8 cellular contexts compared by ENCODE assay signal in the genomic region with DNA sequence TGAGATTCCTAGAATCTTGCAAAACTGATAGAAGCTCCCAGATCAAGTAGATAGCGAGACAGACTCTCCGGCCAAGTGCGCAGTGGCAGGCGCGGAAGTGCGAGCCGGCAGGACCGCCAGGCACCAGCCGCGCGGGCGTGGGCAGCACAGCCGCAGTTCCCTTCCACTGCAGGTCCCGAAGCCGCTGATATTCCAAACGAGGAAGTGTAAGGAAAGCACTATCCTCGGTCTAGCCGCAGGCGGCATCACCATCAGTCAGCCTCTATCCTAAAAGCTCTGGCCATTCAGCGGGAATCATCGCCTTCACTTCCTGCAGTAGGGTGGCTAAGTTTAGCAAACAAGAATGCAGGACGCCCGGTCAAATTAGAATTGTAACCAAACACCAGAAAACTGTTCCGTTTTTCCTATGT. TPM values are rescaled to one million over a fixed set of nuclear protein-coding genes. Genes with fewer than 3 reads are reported as not detected.
DNase-seq lines count a peak whose midpoint lies in the region; ATAC-seq, FAIRE-seq and TF ChIP-seq lines count a peak whose summit lies in the region.

No MANE protein-coding gene starts in this region.

- DNase-seq in GM18507 (ENCODE audit: extremely low spot score, insufficient read length, low read depth) = no peak
- DNase-seq in NCI-H526 (lab: John Stamatoyannopoulos, UW) = peak; percentile 36 to 62
- DNase-seq in activated naive CD4-positive, alpha-beta T cell treated with anti-CD3 and anti-CD28 coated beads, Interleukin-2, amount 50 U/mL, for 72 hours (ENCODE audit: low spot score in 2 of 2) = peak in 1 of 2 donors; percentile 23
- DNase-seq in glutamatergic neuron = peak; percentile 40
- DNase-seq in effector CD8-positive, alpha-beta T cell (lab: John Stamatoyannopoulos, UW) = no peak

- H3K36me3 ChIP-seq in BLaER1 (peaks cover 13% of the 10 kb centered on the region), neuron (ENCODE audit: insufficient read depth, low read length) (peaks cover 4% of the 10 kb centered on the region)

- H3K9ac ChIP-seq in BLaER1 = peak overlapping the region; percentile 83

- H3K27me3 Mint-ChIP-seq in glutamatergic neuron (ENCODE audit: unreplicated experiment) = peaks cover 1% of the 10 kb centered on the region

- H3K27me3 ChIP-seq in BLaER1 = no peaks in the 10 kb centered on the region
- no peaks in the 10 kb centered on the region for H3K27me3 ChIP-seq in neuron (ENCODE audit: insufficient read depth, low read length)

- ATAC-seq in HG02943 (IDR thresholded peaks at IDR 0.05; ENCODE audit: low read depth, unreplicated experiment) = peak; percentile 40
- peak; percentile 43 to 46 for ATAC-seq in activated naive CD4-positive, alpha-beta T cell treated with anti-CD3 and anti-CD28 coated beads, Interleukin-2, amount 50 U/mL, for 72 hours

- H3K4me3 ChIP-seq in BLaER1 (peak overlapping the region; percentile 88), neuron (ENCODE audit: low read length) (peak overlapping the region; percentile 59)

- H3K9me3 Mint-ChIP-seq in activated naive CD4-positive, alpha-beta T cell treated with anti-CD3 and anti-CD28 coated beads, Interleukin-2, amount 50 U/mL, for 72 hours = no peaks in the 10 kb centered on the region
- peaks cover 4% of the 10 kb centered on the region for H3K9me3 Mint-ChIP-seq in glutamatergic neuron (ENCODE audit: unreplicated experiment)

- no peak for TF ChIP-seq CTCF in glutamatergic neuron (IDR thresholded peaks at IDR 0.05; ENCODE audit: partially characterized antibody, unreplicated experiment)

- peak overlapping the region in 1 of 2 donors; percentile 81 for H3K27ac Mint-ChIP-seq in activated naive CD4-positive, alpha-beta T cell treated with anti-CD3 and anti-CD28 coated beads, Interleukin-2, amount 50 U/mL, for 72 hours
- H3K27ac Mint-ChIP-seq in glutamatergic neuron (ENCODE audit: unreplicated experiment) = peak overlapping the region; percentile 52

- no peaks in the 10 kb centered on the region for H3K4me1 Mint-ChIP-seq in glutamatergic neuron (ENCODE audit: low read depth, unreplicated experiment)

- no peaks in the 10 kb centered on the region for H3K36me3 Mint-ChIP-seq in activated naive CD4-positive, alpha-beta T cell treated with anti-CD3 and anti-CD28 coated beads, Interleukin-2, amount 50 U/mL, for 72 hours
- no peaks in the 10 kb centered on the region for H3K36me3 Mint-ChIP-seq in glutamatergic neuron (ENCODE audit: unreplicated experiment)

- peak overlapping the region; percentile 55; the same call in 1 of the 2 replicates for H3K27ac ChIP-seq in BLaER1

- peak overlapping the region; percentile 86 for H3K4me3 Mint-ChIP-seq in glutamatergic neuron (ENCODE audit: unreplicated experiment)

- peak overlapping the region; percentile 93 for H3K4me2 ChIP-seq in BLaER1

- peak; percentile 12 for FAIRE-seq in GM18507 (lab: Jason Lieb, UNC)

- H3K4me1 ChIP-seq in BLaER1 = peaks cover 18% of the 10 kb centered on the region
- no peaks in the 10 kb centered on the region for H3K4me1 ChIP-seq in neuron (ENCODE audit: insufficient read depth, low read length)

- H4K20me1 ChIP-seq in BLaER1 = peaks cover 15% of the 10 kb centered on the region; the same call in 1 of the 2 replicates

- peak overlapping the region; percentile 58 for H2AFZ ChIP-seq in neuron (ENCODE audit: low read depth, low read length)

- H3K9me3 ChIP-seq in BLaER1 (no peaks in the 10 kb centered on the region), neuron (ENCODE audit: low read length) (no peaks in the 10 kb centered on the region)

RNA-seq across cellular contexts. Expression of a gene that starts 0.7 kb away (rescaled TPM):
- 10 to 100 TPM; 18.6 to 32.2 TPM for total RNA-seq in activated naive CD4-positive, alpha-beta T cell treated with anti-CD3 and anti-CD28 coated beads, Interleukin-2, amount 50 U/mL, for 72 hours
- 7.2 TPM for total RNA-seq in glutamatergic neuron (ENCODE audit: unreplicated experiment)

RNA-seq across cellular contexts. Expression of a gene that starts 17.3 kb away (rescaled TPM):
- total RNA-seq in activated naive CD4-positive, alpha-beta T cell treated with anti-CD3 and anti-CD28 coated beads, Interleukin-2, amount 50 U/mL, for 72 hours = 10 to 100 TPM; 36.0 to 56.4 TPM
- 40.0 TPM for total RNA-seq in glutamatergic neuron (ENCODE audit: unreplicated experiment)

RNA-seq across cellular contexts. Expression of a gene that starts 45.1 kb away (rescaled TPM):
- 10 to 100 TPM; 48.2 to 68.9 TPM for total RNA-seq in activated naive CD4-positive, alpha-beta T cell treated with anti-CD3 and anti-CD28 coated beads, Interleukin-2, amount 50 U/mL, for 72 hours
- total RNA-seq in glutamatergic neuron (ENCODE audit: unreplicated experiment) = 117 TPM

RNA-seq across cellular contexts. Expression of a gene that starts 45.3 kb away (rescaled TPM):
- total RNA-seq in activated naive CD4-positive, alpha-beta T cell treated with anti-CD3 and anti-CD28 coated beads, Interleukin-2, amount 50 U/mL, for 72 hours = 10 to 100 TPM; 41.6 to 71.9 TPM
- 25.9 TPM for total RNA-seq in glutamatergic neuron (ENCODE audit: unreplicated experiment)

Comparison
In these comparisons a context has a peak if more than half of its experiments do, and no peak if none do; other contexts are left out.
1. DNase-seq: peak in NCI-H526 (2 of 2) and glutamatergic neuron (single experiment); none in GM18507 (single experiment) and effector CD8-positive, alpha-beta T cell (single experiment).